In the genomic region with DNA sequence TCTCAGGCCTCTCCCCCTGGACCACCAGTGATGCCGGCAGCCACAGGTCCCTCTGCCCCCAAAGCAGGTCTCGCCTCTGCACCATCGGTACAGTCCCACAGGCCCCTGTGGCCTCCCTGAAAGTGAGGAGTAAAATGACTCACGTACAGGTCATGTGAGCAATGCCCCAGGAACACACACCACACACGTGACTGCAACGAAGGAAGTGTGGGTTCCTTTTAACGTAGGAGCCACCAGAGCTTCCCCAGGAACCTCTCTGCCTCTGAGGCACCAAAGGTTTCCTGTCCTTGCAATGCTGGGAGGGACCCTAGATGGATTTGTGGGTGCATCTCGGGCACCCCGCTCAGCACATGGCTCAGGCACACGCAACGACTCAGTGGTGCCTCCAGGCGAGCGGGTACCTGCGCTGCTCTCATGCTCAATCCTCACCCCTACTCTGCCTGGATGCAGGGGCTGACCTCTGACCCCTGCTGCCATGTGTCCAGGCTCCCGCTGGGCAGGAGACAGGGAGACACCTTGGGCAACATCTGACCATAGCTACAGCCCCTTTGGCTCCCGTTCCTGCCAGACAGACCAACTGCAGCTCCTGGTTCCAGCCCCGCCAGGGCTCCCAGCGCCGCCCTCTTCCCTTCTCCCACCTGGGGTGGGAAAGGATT, we compare ENCODE assay signal across 8 cellular contexts.
DNase-seq lines count a peak whose midpoint lies in the region; ATAC-seq and TF ChIP-seq lines count a peak whose summit lies in the region.

No MANE protein-coding gene starts in this region.

- H3K9me3 ChIP-seq in hepatocyte (ENCODE audit: low read depth), result no peaks in the 10 kb centered on the region

- no peaks in the 10 kb centered on the region for H3K27me3 Mint-ChIP-seq in activated naive CD8-positive, alpha-beta T cell treated with anti-CD3 and anti-CD28 coated beads, Interleukin-2, amount 10 ng/mL, durations not matched to agents 7 days and 5 days
- H3K27me3 Mint-ChIP-seq in natural killer cell treated with Interleukin-12 subunit alpha and Interleukin-12 subunit beta and Interleukin-15 and Interleukin-18, amount 100 ng/mL, for 72 hours, result no peaks in the 10 kb centered on the region

- DNase-seq in GM03348 (ENCODE audit: low spot score), result peak; percentile 21
- DNase-seq in SW480 (ENCODE audit: low spot score), result peak; percentile 36
- peak; percentile 58 for DNase-seq in activated naive CD8-positive, alpha-beta T cell treated with anti-CD3 and anti-CD28 coated beads, Interleukin-2, amount 10 ng/mL, durations not matched to agents 7 days and 5 days
- DNase-seq in natural killer cell treated with Interleukin-12 subunit alpha and Interleukin-12 subunit beta and Interleukin-15 and Interleukin-18, amount 100 ng/mL, for 72 hours (ENCODE audit: low spot score), result no peak
- no peak for DNase-seq in SHP77 treated with DMSO at 0.1 percent for 48 hours (lab: John Stamatoyannopoulos, UW)
- no peak for DNase-seq in inferior parietal cortex (ENCODE audit: extremely low spot score)
- DNase-seq in left ventricle myocardium superior, result no peak
- no peak for DNase-seq in hepatocyte (ENCODE audit: low spot score)

- peaks cover 2% of the 10 kb centered on the region for H3K36me3 Mint-ChIP-seq in activated naive CD8-positive, alpha-beta T cell treated with anti-CD3 and anti-CD28 coated beads, Interleukin-2, amount 10 ng/mL, durations not matched to agents 7 days and 5 days
- H3K36me3 Mint-ChIP-seq in natural killer cell treated with Interleukin-12 subunit alpha and Interleukin-12 subunit beta and Interleukin-15 and Interleukin-18, amount 100 ng/mL, for 72 hours, result no peaks in the 10 kb centered on the region

- H3K4me3 Mint-ChIP-seq in activated naive CD8-positive, alpha-beta T cell treated with anti-CD3 and anti-CD28 coated beads, Interleukin-2, amount 10 ng/mL, durations not matched to agents 7 days and 5 days, result peak overlapping the region; percentile 88
- no peak overlapping the region for H3K4me3 Mint-ChIP-seq in natural killer cell treated with Interleukin-12 subunit alpha and Interleukin-12 subunit beta and Interleukin-15 and Interleukin-18, amount 100 ng/mL, for 72 hours

- no peak overlapping the region for H3K4me3 ChIP-seq in hepatocyte

- H4K20me1 ChIP-seq in hepatocyte (ENCODE audit: insufficient read depth, poor library complexity, severe bottlenecking), result no peaks in the 10 kb centered on the region

- H3K9me2 ChIP-seq in hepatocyte (replicated peaks; ENCODE audit: insufficient read depth), result no peaks in the 10 kb centered on the region

- 94% methylated on average over 18 of the region's 19 CpGs for WGBS in hepatocyte (ENCODE audit: low lambda C conversion rate, missing lambda C conversion rate)

- peak overlapping the region; percentile 96 for H3K27ac Mint-ChIP-seq in activated naive CD8-positive, alpha-beta T cell treated with anti-CD3 and anti-CD28 coated beads, Interleukin-2, amount 10 ng/mL, durations not matched to agents 7 days and 5 days
- peak overlapping the region in 1 of 2 donors; percentile 66 for H3K27ac Mint-ChIP-seq in natural killer cell treated with Interleukin-12 subunit alpha and Interleukin-12 subunit beta and Interleukin-15 and Interleukin-18, amount 100 ng/mL, for 72 hours

- no peaks in the 10 kb centered on the region for H3K79me2 ChIP-seq in hepatocyte

- no peak for TF ChIP-seq CTCF in hepatocyte (IDR thresholded peaks at IDR 0.05; ENCODE audit: poor library complexity)

- intact Hi-C loops in left ventricle myocardium superior (cut with micrococcal nuclease), result no loop called here

- POLR2A ChIA-PET in activated naive CD8-positive, alpha-beta T cell treated with anti-CD3 and anti-CD28 coated beads, Interleukin-2, amount 10 ng/mL, durations not matched to agents 7 days and 5 days (lab: Charles Lee), result interaction anchor here (1.1 to 4.0 kb wide), 3 partner anchors 12 to 124 kb away, joined by 6 to 25 read pairs (median 13); no protein-coding TSS in a partner anchor

- peak; percentile 94 for ATAC-seq in activated naive CD8-positive, alpha-beta T cell treated with anti-CD3 and anti-CD28 coated beads, Interleukin-2, amount 10 ng/mL, durations not matched to agents 7 days and 5 days (ENCODE audit: low read depth)
- peak; percentile 70 to 80 for ATAC-seq in natural killer cell treated with Interleukin-12 subunit alpha and Interleukin-12 subunit beta and Interleukin-15 and Interleukin-18, amount 100 ng/mL, for 72 hours
- no peak for ATAC-seq in left ventricle myocardium superior

- peaks cover 21% of the 10 kb centered on the region for H3K4me1 Mint-ChIP-seq in activated naive CD8-positive, alpha-beta T cell treated with anti-CD3 and anti-CD28 coated beads, Interleukin-2, amount 10 ng/mL, durations not matched to agents 7 days and 5 days
- H3K4me1 Mint-ChIP-seq in natural killer cell treated with Interleukin-12 subunit alpha and Interleukin-12 subunit beta and Interleukin-15 and Interleukin-18, amount 100 ng/mL, for 72 hours (ENCODE audit: low read depth in 2 of 2), result peaks cover 17 to 20% of the 10 kb centered on the region in 2 donors

- H3K27me3 ChIP-seq in hepatocyte, result no peaks in the 10 kb centered on the region

- H3K4me2 ChIP-seq in hepatocyte, result no peak overlapping the region

- H3K4me1 ChIP-seq in hepatocyte (ENCODE audit: insufficient read depth), result peaks cover 15% of the 10 kb centered on the region

- no peak overlapping the region for H3K27ac ChIP-seq in hepatocyte

- no peaks in the 10 kb centered on the region for H3K36me3 ChIP-seq in hepatocyte (replicated peaks; ENCODE audit: insufficient read depth, low read depth)

- H2AFZ ChIP-seq in hepatocyte, result no peak overlapping the region

- H3K9me3 Mint-ChIP-seq in activated naive CD8-positive, alpha-beta T cell treated with anti-CD3 and anti-CD28 coated beads, Interleukin-2, amount 10 ng/mL, durations not matched to agents 7 days and 5 days, result no peaks in the 10 kb centered on the region
- H3K9me3 Mint-ChIP-seq in natural killer cell treated with Interleukin-12 subunit alpha and Interleukin-12 subunit beta and Interleukin-15 and Interleukin-18, amount 100 ng/mL, for 72 hours, result no peaks in the 10 kb centered on the region

Comparison
In these comparisons a context has a peak if more than half of its experiments do, and no peak if none do; other contexts are left out.
1. DNase-seq: peak in GM03348 (single experiment), SW480 (single experiment) and activated naive CD8-positive, alpha-beta T cell treated with anti-CD3 and anti-CD28 coated beads, Interleukin-2, amount 10 ng/mL, durations not matched to agents 7 days and 5 days (single experiment); none in natural killer cell treated with Interleukin-12 subunit alpha and Interleukin-12 subunit beta and Interleukin-15 and Interleukin-18, amount 100 ng/mL, for 72 hours (single experiment), SHP77 treated with DMSO at 0.1 percent for 48 hours (single experiment), inferior parietal cortex (single experiment), left ventricle myocardium superior (single experiment) and hepatocyte (single experiment).